Comparison of ENCODE assay signal across 21 cellular contexts in genomic region chr4:106671711-106672110, GRCh38.
"Had no signal": no experiment of that assay in that cellular context is flagged by ENCODE, and none has a peak within 500 bp of the region (broad histone marks: within the 10 kb centered on the region; RNA-seq: fewer than 3 reads in every experiment).

No MANE protein-coding gene starts in this region.

- H3K27ac ChIP-seq: adrenal gland, gastroesophageal sphincter, heart right ventricle, pancreas, sigmoid colon, tibial artery, uterus, VCaP had no signal

- H3K27me3 ChIP-seq: adrenal gland, gastroesophageal sphincter, heart right ventricle, pancreas, sigmoid colon, tibial artery, uterus had no signal

- DNase-seq: activated CD4-positive, alpha-beta T cell treated with anti-CD3 and anti-CD28 coated beads for 1 hour; activated CD4-positive, alpha-beta T cell treated with anti-CD3 and anti-CD28 coated beads, Interleukin-2, amount 50 U/mL, for 4 hours; activated naive CD4-positive, alpha-beta T cell treated with anti-CD3 and anti-CD28 coated beads, Interleukin-2, amount 50 U/mL, for 16 hours; adrenal gland; cerebellar nuclear complex; effector memory CD4-positive, alpha-beta T cell; heart right ventricle; left colon; naive thymus-derived CD8-positive, alpha-beta T cell; pancreas; sigmoid colon; stimulated activated CD4-positive, alpha-beta T cell treated with anti-CD3 and anti-CD28 coated beads, Interleukin-2, amount 100 ng/mL, for 48 hours; stimulated activated naive B cell treated with anti-CD40 and anti-IgM and Interleukin-4, amounts not matched to agents 10 μg/mL and 1 μg/mL and 100 μg/mL, for 72 hours; T-cell; T-helper 9 cell; tibial artery; uterus had no signal

- ATAC-seq: gastroesophageal sphincter; heart right ventricle; left colon; naive thymus-derived CD8-positive, alpha-beta T cell; pancreas; stimulated activated naive B cell treated with anti-CD40 and anti-IgM and Interleukin-4, amounts not matched to agents 10 μg/mL and 1 μg/mL and 100 μg/mL, for 72 hours; T-cell had no signal

- H3K4me1 ChIP-seq: adrenal gland, gastroesophageal sphincter, pancreas, tibial artery, uterus had no signal

- FAIRE-seq: islet of Langerhans, pancreas had no signal

- H3K36me3 ChIP-seq: adrenal gland, gastroesophageal sphincter, heart right ventricle, pancreas, sigmoid colon, tibial artery, uterus had no signal

- H3K4me3 ChIP-seq: adrenal gland, gastroesophageal sphincter, heart right ventricle, lung, pancreas, sigmoid colon, tibial artery, uterus had no signal

- H3K9me3 ChIP-seq: adrenal gland, pancreas, sigmoid colon, tibial artery, uterus had no signal
